9 cellular contexts compared by ENCODE assay signal in the genomic region with DNA sequence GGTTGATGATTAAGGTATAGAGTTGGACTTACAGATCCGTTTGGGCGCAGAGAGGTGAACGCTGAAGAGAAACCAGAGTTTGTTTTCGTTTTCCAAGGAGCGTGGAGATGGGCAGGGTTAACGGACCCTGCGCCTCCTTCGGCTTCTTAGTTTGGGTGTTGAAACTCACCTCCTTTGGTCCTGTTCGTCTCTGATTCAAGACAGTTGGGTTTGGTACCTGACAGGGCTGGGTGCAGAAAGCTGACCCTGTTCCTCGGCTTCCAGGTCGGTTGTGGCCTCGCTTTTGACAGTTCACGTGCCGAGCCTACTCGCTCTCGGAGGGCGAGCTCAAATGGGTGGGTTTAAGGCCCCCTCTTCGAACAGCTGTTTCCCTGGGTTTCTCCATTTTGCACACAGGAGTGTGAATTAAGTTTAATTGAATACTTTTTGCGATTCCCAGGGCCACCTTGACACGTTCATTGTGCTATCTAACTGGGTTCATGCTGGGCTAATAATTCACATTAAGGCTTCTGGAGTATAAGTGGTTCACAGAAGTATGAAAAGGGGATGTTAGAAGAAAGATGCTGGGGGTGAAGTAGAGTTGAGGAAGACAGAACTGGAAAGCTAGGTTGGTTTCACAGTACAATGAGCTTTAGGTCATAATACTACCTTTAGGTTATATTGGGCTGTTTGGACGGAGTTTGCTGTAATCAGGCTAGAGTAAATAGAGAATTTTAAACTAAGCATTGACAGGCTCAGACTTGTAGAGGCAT. TPM values are rescaled to one million over a fixed set of nuclear protein-coding genes. Genes with fewer than 3 reads are reported as not detected.
A peak's percentile ranks its signal among the peaks of the same experiment; 100 is the strongest.
DNase-seq lines count a peak whose midpoint lies in the region; ATAC-seq and TF ChIP-seq lines count a peak whose summit lies in the region.
"Had no signal": no experiment of that assay in that cellular context is flagged by ENCODE, and none has a peak within 500 bp of the region (broad histone marks: within the 10 kb centered on the region; RNA-seq: fewer than 3 reads in every experiment).

No MANE protein-coding gene starts in this region.

- 0% methylated on average over 21 of the region's 21 CpGs for WGBS in sigmoid colon, 2 donors

- no peaks in the 10 kb centered on the region for H3K9me3 ChIP-seq in sigmoid colon

- DNase-seq in NCI-H2107 (lab: John Stamatoyannopoulos, UW) (peak; percentile 2), NCI-H2107 treated with DMSO at 0.1 percent for 48 hours (lab: John Stamatoyannopoulos, UW; ENCODE audit: unreplicated experiment) (no peak), T-cell (peak in 19 of 34 experiments; percentile 2 to 28 (median 8)), foreskin fibroblast (peak in 1 of 2 donors; percentile 26), sigmoid colon (peak; percentile 65), 8988T (no peak), GM19240 (ENCODE audit: insufficient read length, low spot score) (no peak)

- POLR2A ChIA-PET in T-cell (lab: Charles Lee), result interaction anchor here in 1 of 2 donors (1.4 to 3.4 kb wide), 2 partner anchors 9 to 10 kb away, joined by 4 to 23 read pairs; no protein-coding TSS in a partner anchor

- ATAC-seq in HG02938 (IDR thresholded peaks at IDR 0.05; ENCODE audit: unreplicated experiment) (peak; percentile 1), T-cell (replicated peaks in 1 of 4) (peak in 3 of 4 experiments; percentile 0 to 4 (median 4))

- H3K27me3 ChIP-seq in sigmoid colon, result no peaks in the 10 kb centered on the region

- no peak for TF ChIP-seq POLR2A in sigmoid colon (IDR thresholded peaks at IDR 0.05)

- H3K4me1 Mint-ChIP-seq in T-cell, result peaks cover 16 to 42% (median 40%) of the 10 kb centered on the region in 3 donors

- no peak overlapping the region for H3K27ac Mint-ChIP-seq in T-cell
- H3K27ac Mint-ChIP-seq: activated naive CD4-positive, alpha-beta T cell treated with anti-CD3 and anti-CD28 coated beads, Interleukin-2, amount 50 U/mL, for 24 hours had no signal

- no peak overlapping the region for H3K4me3 Mint-ChIP-seq in T-cell
- H3K4me3 Mint-ChIP-seq: activated naive CD4-positive, alpha-beta T cell treated with anti-CD3 and anti-CD28 coated beads, Interleukin-2, amount 50 U/mL, for 24 hours had no signal

- peak overlapping the region; percentile 98 to 100 (median 100) for H3K27ac ChIP-seq in sigmoid colon

- intact Hi-C loops in sigmoid colon (cut with DNase I), result loop anchor here (2.0 to 5.0 kb wide), 6 partner anchors 46 to 544 kb away; partner anchors contain the start of gene HSPH1

- H3K4me1 ChIP-seq in sigmoid colon, result peaks cover 0 to 47% (median 28%) of the 10 kb centered on the region in 4 donors

- peaks cover 0 to 18% (median 0%) of the 10 kb centered on the region in 4 donors for H3K36me3 ChIP-seq in sigmoid colon

- H3K36me3 Mint-ChIP-seq in T-cell, result peaks cover 13% of the 10 kb centered on the region

- TF ChIP-seq EP300 in sigmoid colon (IDR thresholded peaks at IDR 0.05), result no peak

- TF ChIP-seq CTCF in foreskin fibroblast (IDR thresholded peaks at IDR 0.05; ENCODE audit: low read depth, low read length) (no peak), sigmoid colon (IDR thresholded peaks at IDR 0.05) (no peak)

- CTCF ChIA-PET in T-cell (lab: Charles Lee), result interaction anchor here in 1 of 2 donors (0.5 kb wide), 1 partner anchor 834 kb away, joined by 3 read pairs; no protein-coding TSS in a partner anchor

- no peaks in the 10 kb centered on the region for H3K9me3 Mint-ChIP-seq in T-cell
- H3K9me3 Mint-ChIP-seq: activated naive CD4-positive, alpha-beta T cell treated with anti-CD3 and anti-CD28 coated beads, Interleukin-2, amount 50 U/mL, for 24 hours had no signal

- no peaks in the 10 kb centered on the region for H3K27me3 Mint-ChIP-seq in T-cell
- H3K27me3 Mint-ChIP-seq: activated naive CD4-positive, alpha-beta T cell treated with anti-CD3 and anti-CD28 coated beads, Interleukin-2, amount 50 U/mL, for 24 hours had no signal

- H3K4me3 ChIP-seq in foreskin fibroblast (ENCODE audit: low read depth in 1 of 2, low read length in 2 of 2) (peak overlapping the region; percentile 96 to 100), sigmoid colon (peak overlapping the region; percentile 86 to 94 (median 88))

RNA-seq across cellular contexts. Expression of gene USPL1, which starts 0.6 kb away (rescaled TPM):
- total RNA-seq in T-cell (10 to 100 TPM; 24.1 to 32.9 (median 26.7) TPM), sigmoid colon (10 to 100 TPM; 17.4 to 34.6 (median 23.7) TPM)
- 1 to 10 TPM; 2.8 to 9.1 (median 4.8) TPM for polyA plus RNA-seq in sigmoid colon

Comparison
In these comparisons a context has a peak if more than half of its experiments do, and no peak if none do; other contexts are left out.
1. DNase-seq: peak in NCI-H2107 (single experiment), T-cell (19 of 34) and sigmoid colon (single experiment); none in NCI-H2107 treated with DMSO at 0.1 percent for 48 hours (single experiment), 8988T (single experiment) and GM19240 (single experiment).